In the genomic region with DNA sequence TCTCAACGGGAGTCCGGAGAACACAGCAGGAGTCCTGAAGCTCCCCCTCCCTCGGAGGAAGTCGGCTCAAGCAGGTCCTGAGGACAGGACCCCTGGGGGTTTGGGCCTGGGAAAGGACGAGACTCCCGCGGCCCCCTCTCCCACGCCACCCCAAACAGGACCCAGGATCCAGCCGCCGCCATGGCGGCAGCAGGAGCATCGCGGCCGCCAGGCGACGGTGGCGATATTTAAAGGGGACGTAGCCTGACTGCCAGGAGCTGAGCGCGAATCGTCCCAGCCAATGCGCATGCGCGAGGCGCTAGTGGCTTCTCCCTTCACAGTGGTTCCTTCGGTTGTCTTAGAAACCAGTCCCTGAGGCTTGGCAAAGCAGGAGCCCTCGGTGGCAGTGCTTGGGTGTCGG, we compare ENCODE assay signal across 8 cellular contexts.
DNase-seq lines count a peak whose midpoint lies in the region; ATAC-seq and TF ChIP-seq lines count a peak whose summit lies in the region.
"Not testable (repeated sequence)": the region's sequence is repeated elsewhere in the genome, so short reads cannot be mapped to it uniquely, and the experiment has no call there.

No MANE protein-coding gene starts in this region.

- not testable (repeated sequence) for TF ChIP-seq RAD21 in IMR-90 (IDR thresholded peaks at IDR 0.05; ENCODE audit: low read length)

- peak overlapping the region; percentile 54 for H3K4me3 Mint-ChIP-seq in activated CD4-positive, alpha-beta T cell treated with anti-CD3 and anti-CD28 coated beads, Interleukin-2, amount 10 ng/mL, durations not matched to agents 24 days and 14 days
- H3K4me3 Mint-ChIP-seq in neural progenitor cell: not testable (repeated sequence)

- not testable (repeated sequence) for TF ChIP-seq POLR2A in IMR-90 (IDR thresholded peaks at IDR 0.05; ENCODE audit: low read depth, low read length)

- not testable (repeated sequence) for H2BK120ac ChIP-seq in IMR-90 (ENCODE audit: low read depth, low read length)

- peaks cover 12% of the 10 kb centered on the region for H3K9me3 Mint-ChIP-seq in activated CD4-positive, alpha-beta T cell treated with anti-CD3 and anti-CD28 coated beads, Interleukin-2, amount 10 ng/mL, durations not matched to agents 24 days and 14 days
- peaks cover 47% of the 10 kb centered on the region for H3K9me3 Mint-ChIP-seq in neural progenitor cell

- not testable (repeated sequence) for H3K4me1 Mint-ChIP-seq in activated CD4-positive, alpha-beta T cell treated with anti-CD3 and anti-CD28 coated beads, Interleukin-2, amount 10 ng/mL, durations not matched to agents 24 days and 14 days; neural progenitor cell

- H3K4me3 ChIP-seq in IMR-90 (ENCODE audit: insufficient read depth, low read depth, low read length); neural progenitor cell: not testable (repeated sequence)
- H3K4me3 ChIP-seq in brain microvascular endothelial cell (ENCODE audit: low read depth, low read length) (peak overlapping the region; percentile 47), heart right ventricle (peak overlapping the region in 7 of 10 donors; percentile 15 to 51 (median 30))

- not testable (repeated sequence) for H2AFZ ChIP-seq in IMR-90 (replicated peaks; ENCODE audit: low read length, poor library complexity); neural progenitor cell (replicated peaks)

- H4K20me1 ChIP-seq in IMR-90 (ENCODE audit: insufficient read depth, low read length); neural progenitor cell (ENCODE audit: low read depth): not testable (repeated sequence)

- peak; percentile 95 for ATAC-seq in GM21423 (IDR thresholded peaks at IDR 0.05; ENCODE audit: unreplicated experiment)
- not testable (repeated sequence) for ATAC-seq in IMR-90 (ENCODE audit: low read depth)
- peak in 5 of 8 donors; percentile 61 to 84 (median 74) for ATAC-seq in heart right ventricle

- H3K4me1 ChIP-seq in IMR-90 (ENCODE audit: control insufficient read depth, insufficient read depth, low read length); heart right ventricle; neural progenitor cell: not testable (repeated sequence)

- not testable (repeated sequence) for H3K27ac Mint-ChIP-seq in activated CD4-positive, alpha-beta T cell treated with anti-CD3 and anti-CD28 coated beads, Interleukin-2, amount 10 ng/mL, durations not matched to agents 24 days and 14 days; neural progenitor cell

- POLR2A ChIA-PET in IMR-90 (lab: Charles Lee; ENCODE audit: unreplicated experiment): not testable (repeated sequence)

- DNase-seq in Ammon's horn (ENCODE audit: low spot score): peak; percentile 85
- DNase-seq in IMR-90: peak; percentile 42
- DNase-seq in activated CD4-positive, alpha-beta T cell treated with anti-CD3 and anti-CD28 coated beads, Interleukin-2, amount 10 ng/mL, durations not matched to agents 24 days and 14 days: peak; percentile 90
- DNase-seq in brain microvascular endothelial cell: peak; percentile 48
- peak; percentile 59 to 88 for DNase-seq in heart right ventricle
- DNase-seq in neural progenitor cell (ENCODE audit: low spot score): peak; percentile 88
- DNase-seq in stimulated activated CD8-positive, alpha-beta memory T cell treated with anti-CD3 and anti-CD28 coated beads, Interleukin-15, amount 100 ng/mL, for 1 hour (ENCODE audit: low read depth): peak; percentile 41

- not testable (repeated sequence) for H3K4me2 ChIP-seq in IMR-90 (ENCODE audit: low read depth, low read length); neural progenitor cell

- not testable (repeated sequence) for H4K8ac ChIP-seq in IMR-90 (ENCODE audit: low read depth in 2 of 2, low read length in 2 of 2)

- not testable (repeated sequence) for H2AK9ac ChIP-seq in IMR-90 (replicated peaks; ENCODE audit: low read depth, low read length, poor library complexity)

- not testable (repeated sequence) for H3K79me2 ChIP-seq in neural progenitor cell (ENCODE audit: low read depth)

- not testable (repeated sequence) for H3K79me1 ChIP-seq in IMR-90 (ENCODE audit: low read depth in 1 of 2, low read length in 2 of 2)

- H3K14ac ChIP-seq in IMR-90 (replicated peaks; ENCODE audit: low read depth, low read length): not testable (repeated sequence)

- H3K4ac ChIP-seq in IMR-90 (ENCODE audit: low read depth, low read length): not testable (repeated sequence)

- intact Hi-C loops in IMR-90 (cut with micrococcal nuclease); activated CD4-positive, alpha-beta T cell treated with anti-CD3 and anti-CD28 coated beads, Interleukin-2, amount 10 ng/mL, durations not matched to agents 24 days and 14 days (cut with micrococcal nuclease); heart right ventricle (cut with DNase I): not testable (repeated sequence)

- dilution Hi-C loops in IMR-90 (cut with HindIII; ENCODE audit: low sequenced_read_pairs, unreplicated experiment): not testable (repeated sequence)

- not testable (repeated sequence) for H3K27me3 ChIP-seq in IMR-90 (ENCODE audit: control insufficient read depth, insufficient read depth, low read length); brain microvascular endothelial cell (replicated peaks); heart right ventricle; neural progenitor cell

- not testable (repeated sequence) for H2BK5ac ChIP-seq in IMR-90 (ENCODE audit: low read depth, low read length, poor library complexity, severe bottlenecking)

- in situ Hi-C loops in IMR-90 (cut with MboI; ENCODE audit: low sequenced_read_pairs); brain microvascular endothelial cell (cut with HindIII; ENCODE audit: low pct_ligation_motif_present, low sequenced_read_pairs): not testable (repeated sequence)

- 60% methylated on average over 14 of the region's 28 CpGs; no CpG with 5 or more reads in 1 of the 2 experiments for WGBS in IMR-90 (ENCODE audit: extremely low coverage in 2 of 2, insufficient read length in 1 of 2), 2 experiments
- WGBS in heart right ventricle, 2 donors: 46 to 53% methylated on average over 28 of the region's 28 CpGs

- H3K56ac ChIP-seq in IMR-90 (ENCODE audit: extremely low read depth, insufficient read depth, low read length): not testable (repeated sequence)

- not testable (repeated sequence) for H3K36me3 ChIP-seq in IMR-90 (ENCODE audit: control insufficient read depth, insufficient read depth, low read length); brain microvascular endothelial cell (replicated peaks); heart right ventricle; neural progenitor cell

- H3K27ac ChIP-seq in IMR-90 (ENCODE audit: insufficient read depth, low read length); brain microvascular endothelial cell; neural progenitor cell: not testable (repeated sequence)
- H3K27ac ChIP-seq in heart right ventricle: peak overlapping the region in 2 of 10 donors; percentile 57 to 62

- TF ChIP-seq CTCF in IMR-90 (conservative IDR thresholded peaks at IDR 0.05; ENCODE audit: low read depth, low read length); brain microvascular endothelial cell (IDR thresholded peaks at IDR 0.05; ENCODE audit: low read depth, low read length, missing control alignments); heart right ventricle (IDR thresholded peaks at IDR 0.05); neural progenitor cell (IDR thresholded peaks at IDR 0.05): not testable (repeated sequence)

- H3K36me3 Mint-ChIP-seq in activated CD4-positive, alpha-beta T cell treated with anti-CD3 and anti-CD28 coated beads, Interleukin-2, amount 10 ng/mL, durations not matched to agents 24 days and 14 days (ENCODE audit: low read depth); neural progenitor cell: not testable (repeated sequence)

- CTCF ChIA-PET in IMR-90 (lab: Yijun Ruan, JAX): not testable (repeated sequence)

- H3K9ac ChIP-seq in IMR-90 (ENCODE audit: low read depth, low read length); neural progenitor cell: not testable (repeated sequence)

- H3K9me1 ChIP-seq in IMR-90 (ENCODE audit: insufficient read depth, low read length): not testable (repeated sequence)

- not testable (repeated sequence) for H4K91ac ChIP-seq in IMR-90 (ENCODE audit: insufficient read depth, low read depth, low read length)

- H3K23ac ChIP-seq in IMR-90 (ENCODE audit: low read depth, low read length): not testable (repeated sequence)

- H3F3A ChIP-seq in neural progenitor cell (ENCODE audit: low read depth): not testable (repeated sequence)

- not testable (repeated sequence) for H2BK20ac ChIP-seq in IMR-90 (ENCODE audit: low read depth, low read length)

- not testable (repeated sequence) for H4K5ac ChIP-seq in IMR-90 (ENCODE audit: low read depth, low read length)

- not testable (repeated sequence) for H3K18ac ChIP-seq in IMR-90 (ENCODE audit: low read depth, low read length)

- H2BK15ac ChIP-seq in IMR-90 (ENCODE audit: low read depth, low read length): not testable (repeated sequence)

- H3K9me3 ChIP-seq in IMR-90 (ENCODE audit: control insufficient read depth, insufficient read depth, low read length); neural progenitor cell (ENCODE audit: low read depth): not testable (repeated sequence)
- peaks cover 0 to 25% (median 0%) of the 10 kb centered on the region in 11 donors for H3K9me3 ChIP-seq in heart right ventricle

- not testable (repeated sequence) for BruUV-seq in IMR-90 (replicated peaks; lab: Mats Ljungman, UMichigan)

- H3K27me3 Mint-ChIP-seq in activated CD4-positive, alpha-beta T cell treated with anti-CD3 and anti-CD28 coated beads, Interleukin-2, amount 10 ng/mL, durations not matched to agents 24 days and 14 days: not testable (repeated sequence)
- peaks cover 16% of the 10 kb centered on the region for H3K27me3 Mint-ChIP-seq in neural progenitor cell (ENCODE audit: insufficient read depth, low read depth)

- not testable (repeated sequence) for H2AK5ac ChIP-seq in IMR-90 (ENCODE audit: low read depth, low read length)
